8 cellular contexts compared by ENCODE assay signal in the genomic region with DNA sequence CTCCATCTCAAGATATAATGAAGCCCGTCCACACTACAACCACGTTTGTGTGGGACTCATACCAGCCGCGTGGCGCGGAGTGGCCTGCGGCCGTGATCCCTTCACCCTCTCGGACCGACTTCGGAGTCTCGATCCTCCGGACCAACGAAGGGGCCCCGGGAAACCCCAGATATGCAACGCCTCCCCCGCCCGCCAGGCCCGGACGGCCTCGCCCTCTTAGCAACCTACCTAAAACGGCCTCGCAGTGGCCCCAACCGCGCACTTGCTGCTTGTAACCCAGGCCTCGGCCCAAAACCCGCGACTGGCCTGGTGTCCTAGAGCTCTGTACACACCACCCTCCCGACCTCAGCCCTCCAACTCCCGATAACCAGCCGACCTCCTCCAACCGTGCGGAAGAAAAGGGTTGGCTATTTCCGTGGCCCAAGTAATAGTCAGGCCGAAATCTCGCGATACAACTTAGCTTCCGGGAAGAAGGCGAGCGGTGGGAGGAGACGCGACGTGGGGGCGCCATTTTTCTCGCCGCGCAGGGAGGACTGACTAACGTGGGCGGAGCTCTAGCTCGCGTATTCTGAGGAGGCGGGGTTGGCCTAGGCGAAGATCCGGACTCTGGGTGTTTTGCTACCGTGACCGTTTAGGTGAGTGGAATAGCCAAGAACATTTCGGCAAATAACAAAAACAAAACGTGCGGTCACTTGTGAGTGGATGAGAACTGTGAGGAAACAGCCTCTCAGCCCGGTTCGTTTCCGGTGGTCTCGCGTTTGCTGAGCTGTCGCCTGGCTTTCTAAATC.
A peak's percentile ranks its signal among the peaks of the same experiment; 100 is the strongest.
DNase-seq lines count a peak whose midpoint lies in the region; FAIRE-seq and TF ChIP-seq lines count a peak whose summit lies in the region.

Gene C11orf54, plus strand, starts transcription at position 579 of the 788 bp plus-strand sequence. CDS start 5,722 bp downstream, outside the sequence.
A gene with protein sequence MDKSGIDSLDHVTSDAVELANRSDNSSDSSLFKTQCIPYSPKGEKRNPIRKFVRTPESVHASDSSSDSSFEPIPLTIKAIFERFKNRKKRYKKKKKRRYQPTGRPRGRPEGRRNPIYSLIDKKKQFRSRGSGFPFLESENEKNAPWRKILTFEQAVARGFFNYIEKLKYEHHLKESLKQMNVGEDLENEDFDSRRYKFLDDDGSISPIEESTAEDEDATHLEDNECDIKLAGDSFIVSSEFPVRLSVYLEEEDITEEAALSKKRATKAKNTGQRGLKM (minus strand): TSS at position 402 of the 788 bp plus-strand sequence. CDS start 2,191 bp downstream, outside the sequence.

- H3K36me3 Mint-ChIP-seq in nephron (ENCODE audit: low read depth), result peaks cover 42% of the 10 kb centered on the region
- H3K36me3 Mint-ChIP-seq in stimulated activated naive CD8-positive, alpha-beta T cell treated with anti-CD3 and anti-CD28 coated beads, Interleukin-15, Interleukin-2, amounts not matched to agents 100 ng/mL and 50 ng/mL, for 24 hours (ENCODE audit: low read depth), result peaks cover 57% of the 10 kb centered on the region

- H3K27ac Mint-ChIP-seq in nephron, result peak within 1 kb of the TSS; percentile 98 to 99 (median 99)
- peak within 1 kb of the TSS; percentile 100 for H3K27ac Mint-ChIP-seq in stimulated activated naive CD8-positive, alpha-beta T cell treated with anti-CD3 and anti-CD28 coated beads, Interleukin-15, Interleukin-2, amounts not matched to agents 100 ng/mL and 50 ng/mL, for 24 hours

- H4K20me1 ChIP-seq in Loucy (ENCODE audit: insufficient read depth, low read length, poor library complexity, severe bottlenecking), result peaks cover 49% of the 10 kb centered on the region

- H3K9me2 ChIP-seq in Loucy (replicated peaks; ENCODE audit: low read depth, low read length), result no peaks in the 10 kb centered on the region

- DNase-seq in ELF-1 (ENCODE audit: low read depth, low spot score), result peak; percentile 98
- DNase-seq in H54 (ENCODE audit: insufficient read length, low spot score), result peak; percentile 51
- DNase-seq in activated T-helper 9 cell treated with anti-CD3 and anti-CD28 coated beads, Interleukin-2, amount 50 U/mL, for 16 hours (ENCODE audit: low read depth), result peak; percentile 92
- DNase-seq in fibroblast of pulmonary artery (ENCODE audit: low read depth), result peak; percentile 99

- H3K9me3 Mint-ChIP-seq in nephron, result no peaks in the 10 kb centered on the region
- no peaks in the 10 kb centered on the region for H3K9me3 Mint-ChIP-seq in stimulated activated naive CD8-positive, alpha-beta T cell treated with anti-CD3 and anti-CD28 coated beads, Interleukin-15, Interleukin-2, amounts not matched to agents 100 ng/mL and 50 ng/mL, for 24 hours

- peak within 1 kb of the TSS; percentile 98 to 99 (median 99) for H3K4me3 Mint-ChIP-seq in nephron
- H3K4me3 Mint-ChIP-seq in stimulated activated naive CD8-positive, alpha-beta T cell treated with anti-CD3 and anti-CD28 coated beads, Interleukin-15, Interleukin-2, amounts not matched to agents 100 ng/mL and 50 ng/mL, for 24 hours, result peak within 1 kb of the TSS; percentile 100

- H3K27me3 Mint-ChIP-seq in nephron (ENCODE audit: low read depth), result no peaks in the 10 kb centered on the region
- no peaks in the 10 kb centered on the region for H3K27me3 Mint-ChIP-seq in stimulated activated naive CD8-positive, alpha-beta T cell treated with anti-CD3 and anti-CD28 coated beads, Interleukin-15, Interleukin-2, amounts not matched to agents 100 ng/mL and 50 ng/mL, for 24 hours

- H3K79me2 ChIP-seq in Loucy (ENCODE audit: insufficient read depth, low read length), result peaks cover 76% of the 10 kb centered on the region

- H3F3A ChIP-seq in Loucy (ENCODE audit: low read depth), result no peaks in the 10 kb centered on the region

- H3K4me1 ChIP-seq in Loucy (ENCODE audit: insufficient read depth, low read length, poor library complexity, severe bottlenecking), result peaks cover 33% of the 10 kb centered on the region

- H3K4me1 Mint-ChIP-seq in nephron, result peaks cover 64% of the 10 kb centered on the region
- H3K4me1 Mint-ChIP-seq in stimulated activated naive CD8-positive, alpha-beta T cell treated with anti-CD3 and anti-CD28 coated beads, Interleukin-15, Interleukin-2, amounts not matched to agents 100 ng/mL and 50 ng/mL, for 24 hours (ENCODE audit: low read depth), result peaks cover 59% of the 10 kb centered on the region

- peaks cover 28% of the 10 kb centered on the region for H3K36me3 ChIP-seq in Loucy (ENCODE audit: insufficient read depth, low read length)

- H3K4me3 ChIP-seq in Loucy (ENCODE audit: low read length, poor library complexity, severe bottlenecking) (peak within 1 kb of the TSS; percentile 92), fibroblast of pulmonary artery (replicated peaks; ENCODE audit: low read depth, low read length) (peak within 1 kb of the TSS; percentile 96)

- H3K27me3 ChIP-seq in Loucy (ENCODE audit: insufficient read depth, low read length, poor library complexity, severe bottlenecking), result no peaks in the 10 kb centered on the region

- H3K4me2 ChIP-seq in Loucy (ENCODE audit: low read depth, low read length, poor library complexity, severe bottlenecking), result peak within 1 kb of the TSS; percentile 94

- peak within 1 kb of the TSS; percentile 95 for H3K9ac ChIP-seq in Loucy (ENCODE audit: low read depth, low read length, poor library complexity, severe bottlenecking)

- H2AFZ ChIP-seq in Loucy (ENCODE audit: low read length), result peak within 1 kb of the TSS; percentile 96

- peak; percentile 92 for FAIRE-seq in H54 (lab: Jason Lieb, UNC)

- H3K9me3 ChIP-seq in Loucy (ENCODE audit: insufficient read depth, low read depth, low read length), result no peaks in the 10 kb centered on the region

- TF ChIP-seq POLR2A in H54 (IDR thresholded peaks at IDR 0.05; ENCODE audit: low read depth, low read length), result peak; percentile 85
- TF ChIP-seq POLR2A in Raji (IDR thresholded peaks at IDR 0.05; ENCODE audit: insufficient read depth, low read depth, low read length), result peak; percentile 97

- no peak for TF ChIP-seq CTCF in Loucy (conservative IDR thresholded peaks at IDR 0.05; ENCODE audit: low read length)
- no peak for TF ChIP-seq CTCF in fibroblast of pulmonary artery (IDR thresholded peaks at IDR 0.05; ENCODE audit: low read length, missing control alignments)
- TF ChIP-seq CTCF in nephron (IDR thresholded peaks at IDR 0.05; ENCODE audit: unreplicated experiment in 3 of 3), result no peak

Comparison
In these comparisons a context has a peak if more than half of its experiments do, and no peak if none do; other contexts are left out.
1. Peak in every context shown above with its lines: DNase-seq and H3K4me3 ChIP-seq.